2 cellular contexts compared by ENCODE assay signal in genomic region chr22:19962246-19962908, GRCh38.
TF ChIP-seq lines count a peak whose summit lies in the region.

No MANE protein-coding gene starts in this region.

TF ChIP-seq in WTC11, 78 proteins besides CTCF, POLR2A, EP300 and RAD21:
- TF ChIP-seq SP1 (CRISPR knock-in tag; conservative IDR thresholded peaks at IDR 0.05) (peak; percentile 67), ZNF121 (CRISPR knock-in tag; IDR thresholded peaks at IDR 0.05) (peak; percentile 4; the same call in 1 of the 2 replicates), MAX (CRISPR knock-in tag; IDR thresholded peaks at IDR 0.05) (peak; percentile 71), ESRRA (CRISPR knock-in tag; IDR thresholded peaks at IDR 0.05; ENCODE audit: borderline replicate concordance) (no peak), TCF7 (CRISPR knock-in tag; IDR thresholded peaks at IDR 0.05; ENCODE audit: low read depth) (0 out of 2 replicates have a peak, but pooled peaks have one; percentile 32), MYBL2 (CRISPR knock-in tag; IDR thresholded peaks at IDR 0.05) (0 out of 2 replicates have a peak, but pooled peaks have one; percentile 23), STAT6 (CRISPR knock-in tag; conservative IDR thresholded peaks at IDR 0.05; ENCODE audit: low read depth) (no peak), ZMAT4 (CRISPR knock-in tag; IDR thresholded peaks at IDR 0.05) (no peak), NFE2L1 (CRISPR knock-in tag; IDR thresholded peaks at IDR 0.05) (peak; percentile 15; the same call in 1 of the 2 replicates), NR3C1 (CRISPR knock-in tag; conservative IDR thresholded peaks at IDR 0.05; ENCODE audit: low read depth) (no peak), ZNF416 (CRISPR knock-in tag; IDR thresholded peaks at IDR 0.05) (peak; percentile 2; the same call in 1 of the 2 replicates)
- TF ChIP-seq, protein P1, sequence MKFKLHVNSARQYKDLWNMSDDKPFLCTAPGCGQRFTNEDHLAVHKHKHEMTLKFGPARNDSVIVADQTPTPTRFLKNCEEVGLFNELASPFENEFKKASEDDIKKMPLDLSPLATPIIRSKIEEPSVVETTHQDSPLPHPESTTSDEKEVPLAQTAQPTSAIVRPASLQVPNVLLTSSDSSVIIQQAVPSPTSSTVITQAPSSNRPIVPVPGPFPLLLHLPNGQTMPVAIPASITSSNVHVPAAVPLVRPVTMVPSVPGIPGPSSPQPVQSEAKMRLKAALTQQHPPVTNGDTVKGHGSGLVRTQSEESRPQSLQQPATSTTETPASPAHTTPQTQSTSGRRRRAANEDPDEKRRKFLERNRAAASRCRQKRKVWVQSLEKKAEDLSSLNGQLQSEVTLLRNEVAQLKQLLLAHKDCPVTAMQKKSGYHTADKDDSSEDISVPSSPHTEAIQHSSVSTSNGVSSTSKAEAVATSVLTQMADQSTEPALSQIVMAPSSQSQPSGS (CRISPR knock-in tag; IDR thresholded peaks at IDR 0.05; ENCODE audit: borderline replicate concordance, low read depth): 0 out of 2 replicates have a peak, but pooled peaks have one; percentile 38
- TF ChIP-seq, protein P2, sequence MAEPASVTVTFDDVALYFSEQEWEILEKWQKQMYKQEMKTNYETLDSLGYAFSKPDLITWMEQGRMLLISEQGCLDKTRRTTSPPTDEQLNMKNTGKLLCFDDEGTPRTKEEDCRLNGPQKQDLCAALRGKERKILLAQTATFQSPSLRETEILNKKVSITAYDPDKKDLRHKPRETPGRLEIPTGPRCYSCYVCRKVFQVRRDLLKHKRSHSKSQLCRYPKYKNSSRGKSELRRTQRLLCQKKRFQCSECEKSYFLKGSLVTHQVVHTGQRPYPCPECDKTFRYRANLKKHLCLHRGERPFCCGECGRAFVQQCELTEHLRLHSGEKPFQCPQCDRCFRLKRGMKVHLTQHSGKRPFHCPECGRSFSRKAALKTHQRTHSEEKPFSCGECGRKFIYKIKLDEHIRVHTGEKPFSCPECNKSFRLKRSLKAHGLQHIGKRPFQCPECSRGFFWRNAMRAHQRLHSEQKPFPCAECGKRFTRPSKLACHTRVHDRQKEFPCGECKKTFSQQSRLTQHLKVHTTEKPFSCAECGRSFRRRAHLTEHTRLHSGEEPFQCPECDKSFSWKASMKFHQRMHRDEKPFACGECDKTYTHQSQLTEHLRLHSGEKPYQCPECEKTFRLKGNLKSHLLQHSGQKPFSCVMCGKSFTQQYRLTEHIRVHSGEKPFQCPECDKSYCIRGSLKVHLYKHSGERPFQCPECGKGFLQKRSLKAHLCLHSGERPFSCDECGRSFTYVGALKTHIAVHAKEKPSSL (CRISPR knock-in tag; conservative IDR thresholded peaks at IDR 0.05): no peak
- TF ChIP-seq, protein P3, sequence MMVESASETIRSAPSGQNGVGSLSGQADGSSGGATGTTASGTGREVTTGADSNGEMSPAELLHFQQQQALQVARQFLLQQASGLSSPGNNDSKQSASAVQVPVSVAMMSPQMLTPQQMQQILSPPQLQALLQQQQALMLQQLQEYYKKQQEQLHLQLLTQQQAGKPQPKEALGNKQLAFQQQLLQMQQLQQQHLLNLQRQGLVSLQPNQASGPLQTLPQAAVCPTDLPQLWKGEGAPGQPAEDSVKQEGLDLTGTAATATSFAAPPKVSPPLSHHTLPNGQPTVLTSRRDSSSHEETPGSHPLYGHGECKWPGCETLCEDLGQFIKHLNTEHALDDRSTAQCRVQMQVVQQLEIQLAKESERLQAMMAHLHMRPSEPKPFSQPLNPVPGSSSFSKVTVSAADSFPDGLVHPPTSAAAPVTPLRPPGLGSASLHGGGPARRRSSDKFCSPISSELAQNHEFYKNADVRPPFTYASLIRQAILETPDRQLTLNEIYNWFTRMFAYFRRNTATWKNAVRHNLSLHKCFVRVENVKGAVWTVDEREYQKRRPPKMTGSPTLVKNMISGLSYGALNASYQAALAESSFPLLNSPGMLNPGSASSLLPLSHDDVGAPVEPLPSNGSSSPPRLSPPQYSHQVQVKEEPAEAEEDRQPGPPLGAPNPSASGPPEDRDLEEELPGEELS (CRISPR knock-in tag; IDR thresholded peaks at IDR 0.05): peak; percentile 37; the same call in 1 of the 2 replicates

TF ChIP-seq in HepG2, 621 proteins besides CTCF, POLR2A, EP300 and RAD21 (continues in another document):
- TF ChIP-seq ZNF660 (CRISPR knock-in tag; IDR thresholded peaks at IDR 0.05; ENCODE audit: borderline replicate concordance, low read depth) (no peak), SALL2 (CRISPR knock-in tag; IDR thresholded peaks at IDR 0.05) (no peak), HMG20A (CRISPR knock-in tag; IDR thresholded peaks at IDR 0.05; ENCODE audit: borderline replicate concordance) (no peak), MZF1 (CRISPR knock-in tag; IDR thresholded peaks at IDR 0.05; ENCODE audit: borderline replicate concordance) (no peak), BORCS8-MEF2B (CRISPR knock-in tag; IDR thresholded peaks at IDR 0.05) (peak; percentile 73; the same call in 1 of the 2 replicates), KLF11 (CRISPR knock-in tag; IDR thresholded peaks at IDR 0.05) (peak; percentile 47; the same call in 1 of the 2 replicates), ZNF678 (CRISPR knock-in tag; IDR thresholded peaks at IDR 0.05) (no peak), MXD4 (CRISPR knock-in tag; IDR thresholded peaks at IDR 0.05) (0 out of 2 replicates have a peak, but pooled peaks have one; percentile 2), KLF13 (CRISPR knock-in tag; IDR thresholded peaks at IDR 0.05) (no peak), FOXK1 (CRISPR knock-in tag; IDR thresholded peaks at IDR 0.05; ENCODE audit: borderline replicate concordance, low read depth) (0 out of 2 replicates have a peak, but pooled peaks have one; percentile 6), IRF1 (CRISPR knock-in tag; IDR thresholded peaks at IDR 0.05; ENCODE audit: low read depth) (no peak), KLF16 (CRISPR knock-in tag; IDR thresholded peaks at IDR 0.05) (0 out of 4 replicates have a peak, but pooled peaks of 1 of the 2 experiments have one; percentile 30), ZNF788 (CRISPR knock-in tag; IDR thresholded peaks at IDR 0.05; ENCODE audit: borderline replicate concordance) (peak; percentile 58), IKZF4 (CRISPR knock-in tag; IDR thresholded peaks at IDR 0.05; ENCODE audit: borderline replicate concordance, low read depth, not compliant biosample characterization) (peak; percentile 26), HNRNPLL (IDR thresholded peaks at IDR 0.05; ENCODE audit: low read depth, low read length, poor library complexity, severe bottlenecking) (peak; percentile 31), SALL1 (CRISPR knock-in tag; IDR thresholded peaks at IDR 0.05) (peak; percentile 11; the same call in 1 of the 2 replicates), MTF2 (CRISPR knock-in tag; IDR thresholded peaks at IDR 0.05; ENCODE audit: borderline replicate concordance) (no peak), NFE2 (CRISPR knock-in tag; IDR thresholded peaks at IDR 0.05) (no peak), ELF4 (CRISPR knock-in tag; IDR thresholded peaks at IDR 0.05; ENCODE audit: borderline replicate concordance) (no peak), TERF1 (CRISPR knock-in tag; IDR thresholded peaks at IDR 0.05) (no peak), KLF6 (CRISPR knock-in tag; IDR thresholded peaks at IDR 0.05) (no peak), ISL2 (CRISPR knock-in tag; IDR thresholded peaks at IDR 0.05) (no peak), NFKB2 (CRISPR knock-in tag; IDR thresholded peaks at IDR 0.05; ENCODE audit: borderline replicate concordance) (peak; percentile 45; the same call in 1 of the 2 replicates), MBD4 (IDR thresholded peaks at IDR 0.05; ENCODE audit: borderline replicate concordance, low read length) (no peak), ZSCAN21 (CRISPR knock-in tag; IDR thresholded peaks at IDR 0.05; ENCODE audit: borderline replicate concordance) (peak; percentile 24; the same call in 1 of the 2 replicates), ZNF329 (CRISPR knock-in tag; IDR thresholded peaks at IDR 0.05; ENCODE audit: low read depth) (peak; percentile 91), ARID4A (CRISPR knock-in tag; IDR thresholded peaks at IDR 0.05; ENCODE audit: borderline replicate concordance) (peak; percentile 28; the same call in 1 of the 2 replicates), EZH2 (conservative IDR thresholded peaks at IDR 0.05; ENCODE audit: low read depth, low read length) (no peak), REST (IDR thresholded peaks at IDR 0.05; ENCODE audit: borderline replicate concordance in 1 of 2, low read depth in 1 of 2, low read length in 2 of 2) (no peak)
- TF ChIP-seq, protein P4, sequence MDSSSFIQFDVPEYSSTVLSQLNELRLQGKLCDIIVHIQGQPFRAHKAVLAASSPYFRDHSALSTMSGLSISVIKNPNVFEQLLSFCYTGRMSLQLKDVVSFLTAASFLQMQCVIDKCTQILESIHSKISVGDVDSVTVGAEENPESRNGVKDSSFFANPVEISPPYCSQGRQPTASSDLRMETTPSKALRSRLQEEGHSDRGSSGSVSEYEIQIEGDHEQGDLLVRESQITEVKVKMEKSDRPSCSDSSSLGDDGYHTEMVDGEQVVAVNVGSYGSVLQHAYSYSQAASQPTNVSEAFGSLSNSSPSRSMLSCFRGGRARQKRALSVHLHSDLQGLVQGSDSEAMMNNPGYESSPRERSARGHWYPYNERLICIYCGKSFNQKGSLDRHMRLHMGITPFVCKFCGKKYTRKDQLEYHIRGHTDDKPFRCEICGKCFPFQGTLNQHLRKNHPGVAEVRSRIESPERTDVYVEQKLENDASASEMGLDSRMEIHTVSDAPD (CRISPR knock-in tag; IDR thresholded peaks at IDR 0.05): 0 out of 2 replicates have a peak, but pooled peaks have one; percentile 15
- TF ChIP-seq, protein P5, sequence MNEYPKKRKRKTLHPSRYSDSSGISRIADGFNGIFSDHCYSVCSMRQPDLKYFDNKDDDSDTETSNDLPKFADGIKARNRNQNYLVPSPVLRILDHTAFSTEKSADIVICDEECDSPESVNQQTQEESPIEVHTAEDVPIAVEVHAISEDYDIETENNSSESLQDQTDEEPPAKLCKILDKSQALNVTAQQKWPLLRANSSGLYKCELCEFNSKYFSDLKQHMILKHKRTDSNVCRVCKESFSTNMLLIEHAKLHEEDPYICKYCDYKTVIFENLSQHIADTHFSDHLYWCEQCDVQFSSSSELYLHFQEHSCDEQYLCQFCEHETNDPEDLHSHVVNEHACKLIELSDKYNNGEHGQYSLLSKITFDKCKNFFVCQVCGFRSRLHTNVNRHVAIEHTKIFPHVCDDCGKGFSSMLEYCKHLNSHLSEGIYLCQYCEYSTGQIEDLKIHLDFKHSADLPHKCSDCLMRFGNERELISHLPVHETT (CRISPR knock-in tag; conservative IDR thresholded peaks at IDR 0.05): no peak
- TF ChIP-seq, protein P6, sequence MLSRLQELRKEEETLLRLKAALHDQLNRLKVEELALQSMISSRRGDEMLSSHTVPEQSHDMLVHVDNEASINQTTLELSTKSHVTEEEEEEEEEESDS (CRISPR knock-in tag; IDR thresholded peaks at IDR 0.05; ENCODE audit: borderline replicate concordance): no peak
